In the genomic region with DNA sequence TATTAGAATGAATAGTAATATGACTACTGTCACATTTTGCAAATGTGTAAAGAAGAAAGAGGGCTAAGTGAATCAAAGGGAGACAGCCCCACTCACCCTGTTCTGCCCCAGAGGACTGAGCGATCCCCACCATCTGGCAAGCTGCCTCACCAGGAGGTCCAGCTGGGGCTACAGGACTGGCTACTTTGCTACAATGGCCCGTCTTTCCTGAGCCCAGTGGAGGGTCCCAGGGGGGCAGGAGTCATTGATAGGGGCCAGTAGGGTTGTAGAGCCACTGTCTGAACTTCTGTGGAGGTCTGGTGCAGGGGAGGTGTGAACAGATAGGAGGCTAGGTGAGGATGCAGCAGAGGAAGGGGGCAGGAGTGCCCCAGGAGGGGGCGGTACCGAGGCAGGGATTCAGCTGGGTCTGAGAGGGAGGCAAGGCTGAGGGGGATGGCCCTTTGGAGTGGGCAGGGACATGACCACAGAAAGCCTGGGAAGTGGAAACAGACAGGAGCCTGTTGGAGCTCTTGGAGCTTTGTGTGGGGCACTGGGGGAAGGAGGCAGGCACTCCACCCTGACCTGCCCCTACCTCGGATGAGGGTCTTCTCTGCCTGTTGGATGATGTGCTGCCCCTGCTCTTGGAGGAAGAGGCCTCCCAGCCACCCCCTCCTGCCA, we compare ENCODE assay signal across 7 cellular contexts. TPM values are rescaled to one million over a fixed set of nuclear protein-coding genes. Genes with fewer than 3 reads are reported as not detected.
DNase-seq lines count a peak whose midpoint lies in the region; FAIRE-seq and TF ChIP-seq lines count a peak whose summit lies in the region.
"Not testable (repeated sequence)": the region's sequence is repeated elsewhere in the genome, so short reads cannot be mapped to it uniquely, and the experiment has no call there.

No MANE protein-coding gene starts in this region.

- H2AK5ac ChIP-seq in H9 (ENCODE audit: insufficient read length, low read length), result not testable (repeated sequence)

- not testable (repeated sequence) for H3K36me3 Mint-ChIP-seq in H9 (ENCODE audit: insufficient read depth in 1 of 3, low read depth in 3 of 3); activated CD4-positive, alpha-beta T cell treated with anti-CD3 and anti-CD28 coated beads, Interleukin-2, amount 10 ng/mL, durations not matched to agents 24 days and 14 days (ENCODE audit: low read depth); glutamatergic neuron (ENCODE audit: unreplicated experiment); nephron (ENCODE audit: low read depth)

- peak overlapping the region; percentile 96; the same call in 1 of the 2 replicates for H3K4me2 ChIP-seq in DOHH2 (ENCODE audit: low read length)
- H3K4me2 ChIP-seq in H9 (ENCODE audit: insufficient read depth, insufficient read length, low read length); OCI-LY1 (ENCODE audit: low read length): not testable (repeated sequence)

- not testable (repeated sequence) for H3K36me3 ChIP-seq in DOHH2 (ENCODE audit: control insufficient read depth, low read length); OCI-LY1 (ENCODE audit: insufficient read depth, low read length); bronchial epithelial cell (ENCODE audit: control insufficient read depth, insufficient read depth, low read length)

- H3T11ph ChIP-seq in H9 (ENCODE audit: low read length), result not testable (repeated sequence)

- H3K27me3 ChIP-seq in DOHH2 (ENCODE audit: control insufficient read depth, low read length); H9 (ENCODE audit: insufficient read depth, low read length); OCI-LY1 (ENCODE audit: insufficient read depth, low read length); bronchial epithelial cell (ENCODE audit: control insufficient read depth, insufficient read depth, low read length): not testable (repeated sequence)

- H3K9ac ChIP-seq in H9 (ENCODE audit: extremely low read depth, insufficient read length, low read length); OCI-LY1 (ENCODE audit: low read length): not testable (repeated sequence)

- peak; percentile 23 for FAIRE-seq in bronchial epithelial cell (lab: Jason Lieb, UNC)

- H4K20me1 ChIP-seq in DOHH2 (ENCODE audit: control insufficient read depth, insufficient read depth, low read depth, low read length); H9 (ENCODE audit: control insufficient read depth, insufficient read depth, insufficient read length); OCI-LY1 (ENCODE audit: insufficient read depth, low read length): not testable (repeated sequence)

- not testable (repeated sequence) for H3K27ac ChIP-seq in DOHH2 (ENCODE audit: low read depth, low read length); H9 (ENCODE audit: insufficient read length, low read depth, low read length); OCI-LY1 (ENCODE audit: low read depth, low read length, poor library complexity, severe bottlenecking)

- H3F3A ChIP-seq in DOHH2 (ENCODE audit: control insufficient read depth, insufficient read depth); OCI-LY1 (ENCODE audit: insufficient read depth, low read length): not testable (repeated sequence)

- DNase-seq in H9 (peak; percentile 90), glutamatergic neuron (peak; percentile 53)
- not testable (repeated sequence) for DNase-seq in activated CD4-positive, alpha-beta T cell treated with anti-CD3 and anti-CD28 coated beads, Interleukin-2, amount 10 ng/mL, durations not matched to agents 24 days and 14 days; bronchial epithelial cell (ENCODE audit: low read depth)

- not testable (repeated sequence) for H3K27me3 Mint-ChIP-seq in H9 (ENCODE audit: low read depth); activated CD4-positive, alpha-beta T cell treated with anti-CD3 and anti-CD28 coated beads, Interleukin-2, amount 10 ng/mL, durations not matched to agents 24 days and 14 days; glutamatergic neuron (ENCODE audit: unreplicated experiment); nephron (ENCODE audit: low read depth)

- H3K4me1 ChIP-seq in DOHH2 (ENCODE audit: control insufficient read depth, low read length) (peaks cover 26% of the 10 kb centered on the region), OCI-LY1 (ENCODE audit: insufficient read depth, low read length, severe bottlenecking) (peaks cover 18% of the 10 kb centered on the region)
- not testable (repeated sequence) for H3K4me1 ChIP-seq in H9 (ENCODE audit: insufficient read depth, low read length)

- not testable (repeated sequence) for H3K9me2 ChIP-seq in DOHH2 (replicated peaks; ENCODE audit: control insufficient read depth, low read length); OCI-LY1 (ENCODE audit: low read depth, low read length)

- H3K9me3 Mint-ChIP-seq in H9; activated CD4-positive, alpha-beta T cell treated with anti-CD3 and anti-CD28 coated beads, Interleukin-2, amount 10 ng/mL, durations not matched to agents 24 days and 14 days; glutamatergic neuron (ENCODE audit: unreplicated experiment); nephron: not testable (repeated sequence)

- H3K56ac ChIP-seq in H9 (ENCODE audit: insufficient read length, low read depth, low read length), result not testable (repeated sequence)

- not testable (repeated sequence) for H3K23ac ChIP-seq in H9 (ENCODE audit: insufficient read length, low read depth, low read length)

- H2BK15ac ChIP-seq in H9 (ENCODE audit: low read depth, low read length), result not testable (repeated sequence)

- not testable (repeated sequence) for H3K9me3 ChIP-seq in DOHH2 (ENCODE audit: control insufficient read depth, insufficient read depth, low read length); H9 (ENCODE audit: control insufficient read depth, low read depth, low read length); OCI-LY1 (ENCODE audit: low read length)

- not testable (repeated sequence) for H3K23me2 ChIP-seq in H9 (ENCODE audit: insufficient read length, low read depth, low read length, poor library complexity, severe bottlenecking)

- no CpG with 5 or more reads among the region's 5 CpGs for WGBS in H9 (ENCODE audit: extremely low coverage, insufficient read length, low lambda C conversion rate)

- not testable (repeated sequence) for H3K4me3 ChIP-seq in DOHH2 (ENCODE audit: low read length); OCI-LY1 (ENCODE audit: low read depth, low read length, poor library complexity, severe bottlenecking); bronchial epithelial cell (ENCODE audit: low read depth, low read length)

- H3K4ac ChIP-seq in H9 (ENCODE audit: low read depth, low read length), result not testable (repeated sequence)

- not testable (repeated sequence) for H2BK20ac ChIP-seq in H9 (ENCODE audit: low read depth, low read length, poor library complexity, severe bottlenecking)

- not testable (repeated sequence) for H2BK120ac ChIP-seq in H9 (ENCODE audit: low read depth, low read length, poor library complexity, severe bottlenecking)

- H3K4me3 Mint-ChIP-seq in H9 (peak overlapping the region; percentile 34 to 92; a peak in 4 of 5 replicates), glutamatergic neuron (ENCODE audit: unreplicated experiment) (peak overlapping the region; percentile 38), nephron (peak overlapping the region; percentile 94 to 97 (median 96))
- H3K4me3 Mint-ChIP-seq in activated CD4-positive, alpha-beta T cell treated with anti-CD3 and anti-CD28 coated beads, Interleukin-2, amount 10 ng/mL, durations not matched to agents 24 days and 14 days, result peak overlapping the region; percentile 95

- intact Hi-C loops in activated CD4-positive, alpha-beta T cell treated with anti-CD3 and anti-CD28 coated beads, Interleukin-2, amount 10 ng/mL, durations not matched to agents 24 days and 14 days (cut with micrococcal nuclease), result loop anchor here (2.0 kb wide), 1 partner anchor 19 kb away; the partner anchor contains the start of gene NAGLU

- not testable (repeated sequence) for H4K8ac ChIP-seq in H9 (replicated peaks; ENCODE audit: insufficient read length, low read depth, low read length)

- peaks cover 18% of the 10 kb centered on the region for H3K79me2 ChIP-seq in DOHH2 (ENCODE audit: control insufficient read depth, low read length)
- H3K79me2 ChIP-seq in H9 (ENCODE audit: insufficient read depth, low read length); OCI-LY1 (ENCODE audit: insufficient read depth, low read length): not testable (repeated sequence)

- not testable (repeated sequence) for H2AFZ ChIP-seq in H9 (ENCODE audit: low read length); OCI-LY1 (ENCODE audit: low read length)

- H3K18ac ChIP-seq in H9 (ENCODE audit: insufficient read length, low read depth, low read length), result not testable (repeated sequence)

- H2BK5ac ChIP-seq in H9 (ENCODE audit: insufficient read length, low read length), result not testable (repeated sequence)

- H3K4me1 Mint-ChIP-seq in H9, result peaks cover 10 to 22% of the 10 kb centered on the region in 2 experiments
- peaks cover 14% of the 10 kb centered on the region for H3K4me1 Mint-ChIP-seq in activated CD4-positive, alpha-beta T cell treated with anti-CD3 and anti-CD28 coated beads, Interleukin-2, amount 10 ng/mL, durations not matched to agents 24 days and 14 days
- peaks cover 15% of the 10 kb centered on the region for H3K4me1 Mint-ChIP-seq in glutamatergic neuron (ENCODE audit: low read depth, unreplicated experiment)
- H3K4me1 Mint-ChIP-seq in nephron, result peaks cover 17% of the 10 kb centered on the region

- H4K91ac ChIP-seq in H9 (ENCODE audit: insufficient read length, low read depth, low read length), result not testable (repeated sequence)

- TF ChIP-seq CTCF in DOHH2 (IDR thresholded peaks at IDR 0.05; ENCODE audit: low read depth, low read length, poor library complexity, severe bottlenecking), result peak; percentile 44
- TF ChIP-seq CTCF in H9 (conservative IDR thresholded peaks at IDR 0.05), result peak; percentile 59
- TF ChIP-seq CTCF in OCI-LY1 (IDR thresholded peaks at IDR 0.05; ENCODE audit: low read length), result peak; percentile 16; the same call in 1 of the 2 replicates
- TF ChIP-seq CTCF in bronchial epithelial cell (IDR thresholded peaks at IDR 0.05; ENCODE audit: insufficient read depth, low read length, severe bottlenecking); nephron (IDR thresholded peaks at IDR 0.05; ENCODE audit: unreplicated experiment in 3 of 3): not testable (repeated sequence)
- peak; percentile 22 for TF ChIP-seq CTCF in glutamatergic neuron (IDR thresholded peaks at IDR 0.05; ENCODE audit: partially characterized antibody, unreplicated experiment)

- not testable (repeated sequence) for H3K79me1 ChIP-seq in H9 (ENCODE audit: insufficient read depth, low read depth, low read length, poor library complexity, severe bottlenecking)

- H3K27ac Mint-ChIP-seq in H9; activated CD4-positive, alpha-beta T cell treated with anti-CD3 and anti-CD28 coated beads, Interleukin-2, amount 10 ng/mL, durations not matched to agents 24 days and 14 days: not testable (repeated sequence)
- H3K27ac Mint-ChIP-seq in glutamatergic neuron (ENCODE audit: unreplicated experiment), result peak overlapping the region; percentile 79
- peak overlapping the region; percentile 49 to 96 (median 76) for H3K27ac Mint-ChIP-seq in nephron

- H4K5ac ChIP-seq in H9 (ENCODE audit: insufficient read length, low read depth, low read length), result not testable (repeated sequence)

- not testable (repeated sequence) for H2BK12ac ChIP-seq in H9 (ENCODE audit: insufficient read length, low read depth, low read length)

- not testable (repeated sequence) for H3K14ac ChIP-seq in H9 (ENCODE audit: insufficient read depth, low read length)

RNA-seq across cellular contexts. Expression of gene HSD17B1, which starts 3.4 kb away (rescaled TPM):
- total RNA-seq in H9 (2021), result 1.3 and 1.5 TPM in 2 replicates
- total RNA-seq in activated CD4-positive, alpha-beta T cell treated with anti-CD3 and anti-CD28 coated beads, Interleukin-2, amount 10 ng/mL, durations not matched to agents 24 days and 14 days, result 0.42 and 0.83 TPM in 2 replicates
- 7.4 and 22.8 TPM in 2 replicates for total RNA-seq in bronchial epithelial cell
- total RNA-seq in glutamatergic neuron (ENCODE audit: unreplicated experiment), result 4.1 TPM

RNA-seq across cellular contexts. Expression of gene COASY, which starts 5.9 kb away (rescaled TPM):
- total RNA-seq in H9 (2021) (81.4 and 84.1 TPM in 2 replicates), bronchial epithelial cell (9.0 and 18.4 TPM in 2 replicates), glutamatergic neuron (ENCODE audit: unreplicated experiment) (57.4 TPM)
- 97.7 and 109 TPM in 2 replicates for total RNA-seq in activated CD4-positive, alpha-beta T cell treated with anti-CD3 and anti-CD28 coated beads, Interleukin-2, amount 10 ng/mL, durations not matched to agents 24 days and 14 days

RNA-seq across cellular contexts. Expression of gene MLX, which starts 10.8 kb away (rescaled TPM):
- total RNA-seq in H9 (2021) (42.1 and 45.3 TPM in 2 replicates), bronchial epithelial cell (28.3 and 33.2 TPM in 2 replicates), glutamatergic neuron (ENCODE audit: unreplicated experiment) (62.5 TPM)
- 67.8 and 72.6 TPM in 2 replicates for total RNA-seq in activated CD4-positive, alpha-beta T cell treated with anti-CD3 and anti-CD28 coated beads, Interleukin-2, amount 10 ng/mL, durations not matched to agents 24 days and 14 days

RNA-seq across cellular contexts. Expression of gene NAGLU, which starts 20.0 kb away (rescaled TPM):
- total RNA-seq in H9 (2021) (20.4 and 23.5 TPM in 2 replicates), bronchial epithelial cell (8.4 and 14.2 TPM in 2 replicates), glutamatergic neuron (ENCODE audit: unreplicated experiment) (42.8 TPM)
- 20.4 and 20.7 TPM in 2 replicates for total RNA-seq in activated CD4-positive, alpha-beta T cell treated with anti-CD3 and anti-CD28 coated beads, Interleukin-2, amount 10 ng/mL, durations not matched to agents 24 days and 14 days

RNA-seq across cellular contexts. Expression of gene PSMC3IP, which starts 21.4 kb away (rescaled TPM):
- total RNA-seq in H9 (2021), result 36.0 and 37.4 TPM in 2 replicates
- total RNA-seq in activated CD4-positive, alpha-beta T cell treated with anti-CD3 and anti-CD28 coated beads, Interleukin-2, amount 10 ng/mL, durations not matched to agents 24 days and 14 days, result 29.1 and 31.1 TPM in 2 replicates
- total RNA-seq in bronchial epithelial cell, result 1.3 and 2.0 TPM in 2 replicates
- total RNA-seq in glutamatergic neuron (ENCODE audit: unreplicated experiment), result 12.0 TPM

Comparison
In these comparisons a context has a peak if more than half of its experiments do, and no peak if none do; other contexts are left out.
1. H3K4me3 Mint-ChIP-seq: peak in every context shown above with its lines; median percentile 96 in nephron; 95 in activated CD4-positive, alpha-beta T cell treated with anti-CD3 and anti-CD28 coated beads, Interleukin-2, amount 10 ng/mL, durations not matched to agents 24 days and 14 days; 63 in H9; 38 in glutamatergic neuron.